11 cellular contexts compared by ENCODE assay signal in the genomic region with DNA sequence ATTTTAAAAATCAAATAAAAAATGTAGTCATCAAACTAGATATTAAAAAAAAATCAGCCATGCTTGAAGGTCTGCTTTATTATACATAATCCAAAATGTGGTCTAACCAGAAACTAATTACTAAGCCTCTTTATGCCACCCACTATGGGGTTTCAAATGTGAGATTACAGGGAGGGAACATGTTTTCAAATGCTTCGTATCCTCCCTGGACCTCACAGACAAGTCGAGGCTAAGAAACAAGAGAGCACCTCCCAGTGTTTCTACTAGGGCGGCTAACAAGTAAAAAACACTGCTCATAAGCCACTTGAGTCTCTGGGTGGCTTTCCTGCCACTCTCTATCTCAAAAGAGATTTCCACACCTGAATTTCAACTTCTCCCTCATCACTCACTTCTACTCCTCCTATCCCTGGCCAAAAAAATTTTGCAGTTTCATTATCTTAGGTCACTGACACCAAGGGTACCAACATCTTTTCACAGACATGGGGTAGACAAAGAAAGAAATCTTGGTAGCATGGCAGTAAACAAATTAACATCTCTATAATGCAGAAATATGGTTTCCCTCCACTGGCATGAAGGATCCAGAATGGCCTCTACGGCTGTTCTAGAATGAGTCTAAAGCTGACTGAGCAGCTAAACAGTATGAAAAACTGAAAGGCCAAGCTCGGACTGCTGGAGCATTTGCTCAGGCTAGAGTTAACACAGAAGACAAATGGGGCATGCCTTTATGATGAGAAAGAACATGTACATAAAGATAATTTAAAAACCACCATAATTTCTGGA. TPM values are rescaled to one million over a fixed set of nuclear protein-coding genes. Genes with fewer than 3 reads are reported as not detected.
DNase-seq lines count a peak whose midpoint lies in the region; ATAC-seq and TF ChIP-seq lines count a peak whose summit lies in the region.
"Had no signal": no experiment of that assay in that cellular context is flagged by ENCODE, and none has a peak within 500 bp of the region (broad histone marks: within the 10 kb centered on the region; RNA-seq: fewer than 3 reads in every experiment).

No MANE protein-coding gene starts in this region.

- H3K27ac ChIP-seq in adrenal gland: peak overlapping the region in 4 of 5 donors; percentile 23 to 85 (median 56)
- peak overlapping the region in 4 of 5 donors; percentile 70 to 85 (median 76) for H3K27ac ChIP-seq in stomach
- H3K27ac ChIP-seq in Karpas-422 (ENCODE audit: low read length): no peak overlapping the region
- H3K27ac ChIP-seq: SJCRH30 had no signal

- H3K79me2 ChIP-seq in Karpas-422 (ENCODE audit: low read length): peaks cover 73% of the 10 kb centered on the region

- no peak for TF ChIP-seq EP300 in stomach (IDR thresholded peaks at IDR 0.05)

- no peaks in the 10 kb centered on the region for H3K27me3 ChIP-seq in adrenal gland
- H3K27me3 ChIP-seq in stomach: no peaks in the 10 kb centered on the region
- H3K27me3 ChIP-seq in Karpas-422 (ENCODE audit: low read length): no peaks in the 10 kb centered on the region
- H3K27me3 ChIP-seq: SJCRH30 had no signal

- H3K4me1 Mint-ChIP-seq in activated CD4-positive, alpha-beta T cell treated with anti-CD3 and anti-CD28 coated beads, Interleukin-2, amount 10 ng/mL, durations not matched to agents 24 days and 14 days: peaks cover 41% of the 10 kb centered on the region

- no peaks in the 10 kb centered on the region for H3K9me3 Mint-ChIP-seq in activated CD4-positive, alpha-beta T cell treated with anti-CD3 and anti-CD28 coated beads, Interleukin-2, amount 10 ng/mL, durations not matched to agents 24 days and 14 days

- no peaks in the 10 kb centered on the region for H4K20me1 ChIP-seq in Karpas-422 (ENCODE audit: insufficient read depth, low read depth, low read length)

- TF ChIP-seq POLR2A in adrenal gland (IDR thresholded peaks at IDR 0.05) (no peak), stomach (IDR thresholded peaks at IDR 0.05) (no peak)

- no peak overlapping the region for H3K4me2 ChIP-seq in Karpas-422 (ENCODE audit: low read depth, low read length, poor library complexity, severe bottlenecking)

- WGBS in adrenal gland, 4 donors: 78 to 88% (median 85%) methylated on average over 5 of the region's 5 CpGs
- WGBS in stomach, 5 donors: 69 to 79% (median 70%) methylated on average over 5 of the region's 5 CpGs

- intact Hi-C loops in activated CD4-positive, alpha-beta T cell treated with anti-CD3 and anti-CD28 coated beads, Interleukin-2, amount 10 ng/mL, durations not matched to agents 24 days and 14 days (cut with micrococcal nuclease): loop anchor here (5.0 kb wide), 1 partner anchor 49 kb away; the partner anchor contains the start of gene PITPNB
- intact Hi-C loops in adrenal gland (cut with DNase I): no loop called here
- intact Hi-C loops in left colon (cut with DNase I, micrococcal nuclease): no loop called here
- intact Hi-C loops in stomach (cut with DNase I; ENCODE audit: low total_unique reads): no loop called here

- H3K4me1 ChIP-seq in adrenal gland (replicated peaks in 1 of 2): peaks cover 23 to 38% of the 10 kb centered on the region in 2 donors
- H3K4me1 ChIP-seq in stomach: peaks cover 42 to 93% (median 73%) of the 10 kb centered on the region in 4 donors
- H3K4me1 ChIP-seq in Karpas-422 (ENCODE audit: low read length): no peaks in the 10 kb centered on the region

- TF ChIP-seq CTCF in adrenal gland (IDR thresholded peaks at IDR 0.05): no peak
- TF ChIP-seq CTCF in stomach (IDR thresholded peaks at IDR 0.05): no peak

- H3K36me3 ChIP-seq in adrenal gland (replicated peaks in 1 of 2) (no peaks in the 10 kb centered on the region), stomach (peaks cover 8 to 28% (median 26%) of the 10 kb centered on the region in 4 donors), Karpas-422 (ENCODE audit: insufficient read depth, low read length) (peaks cover 16% of the 10 kb centered on the region; the same call in 1 of the 2 replicates)

- H3K27me3 Mint-ChIP-seq in activated CD4-positive, alpha-beta T cell treated with anti-CD3 and anti-CD28 coated beads, Interleukin-2, amount 10 ng/mL, durations not matched to agents 24 days and 14 days: no peaks in the 10 kb centered on the region

- no peak overlapping the region for H2AFZ ChIP-seq in Karpas-422 (ENCODE audit: low read length)

- H3K4me3 ChIP-seq in adrenal gland (no peak overlapping the region), stomach (no peak overlapping the region), Karpas-422 (ENCODE audit: low read length) (no peak overlapping the region)
- H3K4me3 ChIP-seq: SJCRH30 had no signal

- no peaks in the 10 kb centered on the region for H3K9me2 ChIP-seq in Karpas-422 (replicated peaks; ENCODE audit: insufficient read depth, low read length)

- peak; percentile 24 for ATAC-seq in left colon

- H3K36me3 Mint-ChIP-seq in activated CD4-positive, alpha-beta T cell treated with anti-CD3 and anti-CD28 coated beads, Interleukin-2, amount 10 ng/mL, durations not matched to agents 24 days and 14 days (ENCODE audit: low read depth): peaks cover 37% of the 10 kb centered on the region

- no peak for DNase-seq in activated CD4-positive, alpha-beta T cell treated with anti-CD3 and anti-CD28 coated beads, Interleukin-2, amount 10 ng/mL, durations not matched to agents 24 days and 14 days
- no peak for DNase-seq in activated CD4-positive, alpha-beta T cell treated with anti-CD3 and anti-CD28 coated beads for 4 hours
- DNase-seq in adrenal gland: no peak
- no peak for DNase-seq in left colon
- no peak for DNase-seq in stomach
- DNase-seq in Karpas-422: no peak
- no peak for DNase-seq in cortex of kidney (lab: John Stamatoyannopoulos, UW)
- no peak for DNase-seq in NCI-H2081 (lab: John Stamatoyannopoulos, UW)
- DNase-seq: kidney glomerular epithelial cell, NCI-H2227 treated with DMSO at 0.1 percent for 48 hours, SJCRH30 had no signal

- peak overlapping the region; percentile 16 for H3K4me3 Mint-ChIP-seq in activated CD4-positive, alpha-beta T cell treated with anti-CD3 and anti-CD28 coated beads, Interleukin-2, amount 10 ng/mL, durations not matched to agents 24 days and 14 days

- H3K9ac ChIP-seq in Karpas-422 (ENCODE audit: low read length): no peak overlapping the region

- peak overlapping the region; percentile 80 for H3K27ac Mint-ChIP-seq in activated CD4-positive, alpha-beta T cell treated with anti-CD3 and anti-CD28 coated beads, Interleukin-2, amount 10 ng/mL, durations not matched to agents 24 days and 14 days

- H3K9me3 ChIP-seq in adrenal gland (replicated peaks in 1 of 3) (no peaks in the 10 kb centered on the region), stomach (no peaks in the 10 kb centered on the region), Karpas-422 (ENCODE audit: low read length) (no peaks in the 10 kb centered on the region)
- H3K9me3 ChIP-seq: SJCRH30 had no signal

RNA-seq across cellular contexts. Expression of gene PITPNB, which starts 50.9 kb away (rescaled TPM):
- 148 TPM in 2 replicates for total RNA-seq in activated CD4-positive, alpha-beta T cell treated with anti-CD3 and anti-CD28 coated beads, Interleukin-2, amount 10 ng/mL, durations not matched to agents 24 days and 14 days
- total RNA-seq in adrenal gland (10 to 100 TPM; 16.8 to 68.0 (median 36.9) TPM), left colon (10 to 100 TPM; 44.4 to 46.7 TPM), stomach (10 to 100 TPM in 4 of 5 donors, 1 to 10 TPM in 1; 6.7 to 91.6 (median 30.3) TPM)
- polyA plus RNA-seq in adrenal gland (10 to 100 TPM; 22.9 to 69.0 (median 24.3) TPM), stomach (10 to 100 TPM; 24.0 to 39.4 (median 28.1) TPM)
- total RNA-seq in Karpas-422 (2014; rRNA removed; shearing (Covaris generic); ENCODE audit: low replicate concordance): 14.1 and 23.8 TPM in 2 replicates
